Comparison of ENCODE assay signal across 7 cellular contexts in the genomic region with DNA sequence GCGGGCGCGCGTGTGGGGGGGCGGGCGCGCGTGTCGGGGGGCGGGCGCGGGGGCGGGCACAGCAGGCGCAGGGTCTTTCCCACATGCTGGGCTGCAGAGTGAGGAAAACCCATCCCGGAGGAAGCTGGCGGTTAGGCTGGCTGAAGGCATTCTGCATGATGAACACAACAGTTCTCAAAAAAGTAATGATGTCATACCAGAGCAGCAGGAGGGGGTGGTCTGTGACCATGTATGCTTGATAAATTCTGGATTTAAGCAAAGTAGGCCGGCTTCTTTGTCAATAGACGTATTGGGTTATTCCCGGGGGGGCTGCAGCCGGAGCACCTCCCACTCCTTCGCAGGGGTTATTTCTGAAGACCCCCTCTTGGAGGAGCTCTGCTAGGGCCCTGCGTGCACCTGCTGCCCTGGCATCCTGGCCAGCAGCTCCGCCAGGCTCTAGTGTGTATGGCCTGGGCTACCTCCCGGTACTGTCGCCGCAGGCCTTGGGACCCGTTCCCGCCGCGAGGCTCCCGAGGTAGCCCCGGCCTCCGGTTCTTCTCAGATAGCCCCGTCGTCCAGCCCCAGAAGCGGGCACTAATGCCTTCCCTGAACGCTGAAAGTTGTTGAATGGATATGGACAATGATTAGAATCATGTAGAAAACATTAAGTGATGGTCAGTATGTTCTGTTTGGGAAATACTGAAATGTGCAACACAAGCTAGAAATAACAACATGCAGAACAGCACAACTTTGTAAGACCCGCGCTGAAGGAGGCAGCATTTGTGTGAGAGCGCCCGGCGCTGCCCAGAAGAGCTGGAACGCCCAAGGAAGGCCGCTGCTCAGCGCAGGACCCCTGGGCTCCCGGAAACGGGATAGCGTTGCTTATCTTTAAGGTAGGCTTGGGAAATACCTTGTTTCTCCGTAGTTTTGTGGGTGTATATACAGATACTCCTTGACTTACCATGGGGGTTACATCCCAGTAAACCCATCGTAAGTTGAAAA.
DNase-seq lines count a peak whose midpoint lies in the region; ATAC-seq and TF ChIP-seq lines count a peak whose summit lies in the region.

No MANE protein-coding gene starts in this region.

- H3K4me3 Mint-ChIP-seq in GM23338, result peak overlapping the region; percentile 76

- H3K27ac ChIP-seq in GM23338 (ENCODE audit: low read depth) (no peak overlapping the region), breast epithelium (peak overlapping the region; percentile 4 to 69), smooth muscle cell (ENCODE audit: low read depth) (no peak overlapping the region)

- ATAC-seq in GM23338, result peak; percentile 62

- no peak for TF ChIP-seq POLR2A in breast epithelium (IDR thresholded peaks at IDR 0.05)

- H3K79me2 ChIP-seq in GM23338 (replicated peaks; ENCODE audit: insufficient read depth) (no peaks in the 10 kb centered on the region), smooth muscle cell (ENCODE audit: low read depth) (no peaks in the 10 kb centered on the region)

- H3K36me3 Mint-ChIP-seq in GM23338 (ENCODE audit: low read depth), result no peaks in the 10 kb centered on the region

- H3K36me3 ChIP-seq in GM23338 (ENCODE audit: insufficient read depth) (no peaks in the 10 kb centered on the region), breast epithelium (no peaks in the 10 kb centered on the region), kidney epithelial cell (ENCODE audit: control insufficient read depth, insufficient read depth, low read length) (no peaks in the 10 kb centered on the region), smooth muscle cell (ENCODE audit: low read depth) (no peaks in the 10 kb centered on the region)

- H3K9me3 ChIP-seq in breast epithelium (no peaks in the 10 kb centered on the region), smooth muscle cell (replicated peaks; ENCODE audit: low read depth) (no peaks in the 10 kb centered on the region)

- H3K4me2 ChIP-seq in GM23338 (peak overlapping the region; percentile 94), smooth muscle cell (peak overlapping the region; percentile 84)

- peak overlapping the region; percentile 79 for H3K4me3 ChIP-seq in GM23338
- H3K4me3 ChIP-seq in breast epithelium, result peak overlapping the region; percentile 55 to 94 (median 61)
- H3K4me3 ChIP-seq in kidney epithelial cell (ENCODE audit: low read depth, low read length), result peak overlapping the region; percentile 12
- peak overlapping the region; percentile 52 for H3K4me3 ChIP-seq in smooth muscle cell

- H2AFZ ChIP-seq in GM23338 (peak overlapping the region; percentile 94), smooth muscle cell (ENCODE audit: low read depth) (peak overlapping the region; percentile 79)

- H4K20me1 ChIP-seq in GM23338 (replicated peaks; ENCODE audit: insufficient read depth) (no peaks in the 10 kb centered on the region), smooth muscle cell (ENCODE audit: low read depth) (no peaks in the 10 kb centered on the region)

- H3K27me3 Mint-ChIP-seq in GM23338 (ENCODE audit: insufficient read depth, low read depth, poor library complexity), result peaks cover 8% of the 10 kb centered on the region

- H3K9ac ChIP-seq in smooth muscle cell (ENCODE audit: low read depth), result no peak overlapping the region

- H3K4me1 Mint-ChIP-seq in GM23338, result peaks cover 11% of the 10 kb centered on the region

- DNase-seq in ELR (ENCODE audit: low read depth) (peak; percentile 1), GM23338 (ENCODE audit: low spot score) (peak; percentile 69), NCI-H526 (lab: John Stamatoyannopoulos, UW) (peak; percentile 17 to 86), breast epithelium (ENCODE audit: low spot score in 2 of 2) (peak in 1 of 2 donors; percentile 40), kidney epithelial cell (ENCODE audit: low read depth) (peak; percentile 34), smooth muscle cell (lab: John Stamatoyannopoulos, UW; ENCODE audit: unreplicated experiment) (no peak)
- no peak for DNase-seq in stimulated activated naive CD4-positive, alpha-beta T cell treated with Interleukin-2 at 50 U/mL for 16 hours (lab: John Stamatoyannopoulos, UW)

- H3K27ac Mint-ChIP-seq in GM23338, result no peak overlapping the region

- WGBS in smooth muscle cell (ENCODE audit: low lambda C conversion rate), result 53% methylated on average over 35 of the region's 50 CpGs

- TF ChIP-seq CTCF in GM23338 (conservative IDR thresholded peaks at IDR 0.05; ENCODE audit: low read depth in 2 of 2), result no peak
- TF ChIP-seq CTCF in breast epithelium (IDR thresholded peaks at IDR 0.05), result no peak
- no peak for TF ChIP-seq CTCF in kidney epithelial cell (IDR thresholded peaks at IDR 0.05; ENCODE audit: insufficient read depth, low read length, poor library complexity, severe bottlenecking)
- no peak for TF ChIP-seq CTCF in smooth muscle cell (IDR thresholded peaks at IDR 0.05; ENCODE audit: borderline replicate concordance, insufficient read depth, poor library complexity, severe bottlenecking)

- H3K27me3 ChIP-seq in GM23338 (ENCODE audit: insufficient read depth) (no peaks in the 10 kb centered on the region), breast epithelium (no peaks in the 10 kb centered on the region), kidney epithelial cell (ENCODE audit: control insufficient read depth, insufficient read depth, low read length) (peaks cover 3% of the 10 kb centered on the region), smooth muscle cell (ENCODE audit: low read depth) (no peaks in the 10 kb centered on the region)

- intact Hi-C loops in breast epithelium (cut with DNase I; ENCODE audit: low total_unique reads), result no loop called here

- no peaks in the 10 kb centered on the region for H3F3A ChIP-seq in GM23338 (replicated peaks; ENCODE audit: low read depth)
- no peaks in the 10 kb centered on the region for H3F3A ChIP-seq in smooth muscle cell (ENCODE audit: low read depth)

- no peaks in the 10 kb centered on the region; the same call in 2 of the 3 replicates for H3K9me3 Mint-ChIP-seq in GM23338

- H3K4me1 ChIP-seq in GM23338 (ENCODE audit: insufficient read depth), result 0 out of 2 replicates have a peak, but pooled peaks cover 4% of the 10 kb centered on the region
- peaks cover 0 to 4% of the 10 kb centered on the region in 2 donors for H3K4me1 ChIP-seq in breast epithelium
- no peaks in the 10 kb centered on the region for H3K4me1 ChIP-seq in smooth muscle cell (ENCODE audit: low read depth)

- no peaks in the 10 kb centered on the region for H3K9me2 ChIP-seq in GM23338 (ENCODE audit: insufficient read depth)

TF ChIP-seq in GM23338, 12 proteins besides CTCF, POLR2A, EP300 and RAD21 (continues in another document):
- no peak for TF ChIP-seq CREB1 (CRISPR knock-in tag; IDR thresholded peaks at IDR 0.05; ENCODE audit: low read depth)
- no peak for TF ChIP-seq JUNB (IDR thresholded peaks at IDR 0.05; ENCODE audit: unreplicated experiment)
- TF ChIP-seq, protein P1, sequence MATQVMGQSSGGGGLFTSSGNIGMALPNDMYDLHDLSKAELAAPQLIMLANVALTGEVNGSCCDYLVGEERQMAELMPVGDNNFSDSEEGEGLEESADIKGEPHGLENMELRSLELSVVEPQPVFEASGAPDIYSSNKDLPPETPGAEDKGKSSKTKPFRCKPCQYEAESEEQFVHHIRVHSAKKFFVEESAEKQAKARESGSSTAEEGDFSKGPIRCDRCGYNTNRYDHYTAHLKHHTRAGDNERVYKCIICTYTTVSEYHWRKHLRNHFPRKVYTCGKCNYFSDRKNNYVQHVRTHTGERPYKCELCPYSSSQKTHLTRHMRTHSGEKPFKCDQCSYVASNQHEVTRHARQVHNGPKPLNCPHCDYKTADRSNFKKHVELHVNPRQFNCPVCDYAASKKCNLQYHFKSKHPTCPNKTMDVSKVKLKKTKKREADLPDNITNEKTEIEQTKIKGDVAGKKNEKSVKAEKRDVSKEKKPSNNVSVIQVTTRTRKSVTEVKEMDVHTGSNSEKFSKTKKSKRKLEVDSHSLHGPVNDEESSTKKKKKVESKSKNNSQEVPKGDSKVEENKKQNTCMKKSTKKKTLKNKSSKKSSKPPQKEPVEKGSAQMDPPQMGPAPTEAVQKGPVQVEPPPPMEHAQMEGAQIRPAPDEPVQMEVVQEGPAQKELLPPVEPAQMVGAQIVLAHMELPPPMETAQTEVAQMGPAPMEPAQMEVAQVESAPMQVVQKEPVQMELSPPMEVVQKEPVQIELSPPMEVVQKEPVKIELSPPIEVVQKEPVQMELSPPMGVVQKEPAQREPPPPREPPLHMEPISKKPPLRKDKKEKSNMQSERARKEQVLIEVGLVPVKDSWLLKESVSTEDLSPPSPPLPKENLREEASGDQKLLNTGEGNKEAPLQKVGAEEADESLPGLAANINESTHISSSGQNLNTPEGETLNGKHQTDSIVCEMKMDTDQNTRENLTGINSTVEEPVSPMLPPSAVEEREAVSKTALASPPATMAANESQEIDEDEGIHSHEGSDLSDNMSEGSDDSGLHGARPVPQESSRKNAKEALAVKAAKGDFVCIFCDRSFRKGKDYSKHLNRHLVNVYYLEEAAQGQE (IDR thresholded peaks at IDR 0.05; ENCODE audit: unreplicated experiment), result no peak

Comparison
In these comparisons a context has a peak if more than half of its experiments do, and no peak if none do; other contexts are left out.
1. DNase-seq: peak in ELR (single experiment), GM23338 (single experiment), NCI-H526 (2 of 2) and kidney epithelial cell (single experiment); none in smooth muscle cell (single experiment) and stimulated activated naive CD4-positive, alpha-beta T cell treated with Interleukin-2 at 50 U/mL for 16 hours (single experiment).
2. H3K27ac ChIP-seq: peak in breast epithelium (2 of 2); none in GM23338 (single experiment) and smooth muscle cell (single experiment).
3. H3K4me3 ChIP-seq: peak in every context shown above with its lines; median percentile 79 in GM23338; 61 in breast epithelium; 52 in smooth muscle cell; 12 in kidney epithelial cell.